ENCODE assay signal across 1 cellular context in genomic region chr17:75428775-75429469, GRCh38.
TF ChIP-seq lines count a peak whose summit lies in the region.

No MANE protein-coding gene starts in this region.

TF ChIP-seq in WTC11, 78 proteins besides CTCF, POLR2A, EP300 and RAD21 (continued from another document):
- no peak for TF ChIP-seq FOXP4 (CRISPR knock-in tag; IDR thresholded peaks at IDR 0.05)
- no peak for TF ChIP-seq ELF4 (CRISPR knock-in tag; IDR thresholded peaks at IDR 0.05; ENCODE audit: low read depth)
- TF ChIP-seq GABPB1 (CRISPR knock-in tag; IDR thresholded peaks at IDR 0.05): no peak
- TF ChIP-seq E2F4 (CRISPR knock-in tag; IDR thresholded peaks at IDR 0.05; ENCODE audit: borderline replicate concordance, low read depth): no peak
- TF ChIP-seq NR1H2 (CRISPR knock-in tag; IDR thresholded peaks at IDR 0.05): no peak
- no peak for TF ChIP-seq ZNF396 (CRISPR knock-in tag; IDR thresholded peaks at IDR 0.05; ENCODE audit: borderline replicate concordance)
